26 cellular contexts compared by ENCODE assay signal in the genomic region with DNA sequence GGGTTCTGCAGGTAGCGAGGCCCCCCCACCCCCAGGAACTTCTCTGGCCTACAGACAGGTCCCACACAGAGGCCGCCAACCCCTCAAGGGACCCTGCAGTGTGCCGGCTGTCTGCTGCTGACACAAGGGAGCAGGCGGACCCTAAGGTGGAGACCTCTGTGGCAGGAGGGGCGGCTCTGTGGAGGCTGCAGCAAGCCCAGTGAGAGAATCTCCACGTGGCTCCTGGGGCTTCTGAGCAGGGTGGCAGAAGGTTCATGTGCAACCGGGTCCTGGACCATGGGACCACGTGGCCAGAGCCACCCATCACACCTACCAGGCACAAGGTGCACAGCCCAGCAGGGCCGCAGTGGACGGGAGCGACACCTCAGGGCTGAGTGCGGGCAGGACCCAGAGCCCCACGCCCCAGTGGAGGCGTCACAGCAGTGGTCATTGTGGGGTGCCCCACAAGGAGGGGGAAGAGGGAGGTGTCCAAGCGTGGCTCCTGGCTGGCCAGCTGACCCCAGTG. TPM values are rescaled to one million over a fixed set of nuclear protein-coding genes. Genes with fewer than 3 reads are reported as not detected.
A peak's percentile ranks its signal among the peaks of the same experiment; 100 is the strongest.
DNase-seq lines count a peak whose midpoint lies in the region; ATAC-seq and TF ChIP-seq lines count a peak whose summit lies in the region.
"Had no signal": no experiment of that assay in that cellular context is flagged by ENCODE, and none has a peak within 500 bp of the region (broad histone marks: within the 10 kb centered on the region; RNA-seq: fewer than 3 reads in every experiment).

No MANE protein-coding gene starts in this region.

- POLR2A ChIA-PET in naive thymus-derived CD8-positive, alpha-beta T cell (lab: Charles Lee), result interaction anchor here (0.8 to 2.5 kb wide), 4 partner anchors 27 to 77 kb away, joined by 3 to 7 read pairs (median 4); a partner anchor contains a TSS

- H3K9ac ChIP-seq in neuronal stem cell (ENCODE audit: low read depth, low read length, poor library complexity), result no peak overlapping the region

- no peak overlapping the region for H2AFZ ChIP-seq in neuronal stem cell (ENCODE audit: low read length)

- no peak overlapping the region for H2BK5ac ChIP-seq in neuronal stem cell (ENCODE audit: low read length)

- no peaks in the 10 kb centered on the region for H3K9me3 Mint-ChIP-seq in naive thymus-derived CD8-positive, alpha-beta T cell
- H3K9me3 Mint-ChIP-seq: activated CD4-positive, alpha-beta memory T cell treated with anti-CD3 and anti-CD28 coated beads for 36 hours; activated naive CD8-positive, alpha-beta T cell treated with anti-CD3 and anti-CD28 coated beads, Interleukin-2, amount 50 U/mL, for 24 hours; central memory CD8-positive, alpha-beta T cell; mesothelial cell of epicardium; naive thymus-derived CD4-positive, alpha-beta T cell had no signal

- no peak overlapping the region for H4K8ac ChIP-seq in neuronal stem cell (ENCODE audit: low read depth, low read length)

- H3K14ac ChIP-seq in neuronal stem cell (ENCODE audit: low read length), result no peak overlapping the region

- H3K36me3 ChIP-seq in WERI-Rb-1, result peaks cover 37% of the 10 kb centered on the region
- peaks cover 27 to 37% of the 10 kb centered on the region in 2 donors for H3K36me3 ChIP-seq in neuronal stem cell (replicated peaks in 1 of 2; ENCODE audit: control insufficient read depth in 2 of 2, insufficient read depth in 2 of 2, low read length in 2 of 2)
- peaks cover 0 to 14% of the 10 kb centered on the region in 2 donors for H3K36me3 ChIP-seq in thyroid gland

- no peak overlapping the region for H3K4ac ChIP-seq in neuronal stem cell (ENCODE audit: low read length)

- peaks cover 21% of the 10 kb centered on the region for H3K79me1 ChIP-seq in neuronal stem cell (ENCODE audit: low read depth, low read length)

- H3K36me3 Mint-ChIP-seq in naive thymus-derived CD8-positive, alpha-beta T cell, result peaks cover 0 to 22% (median 0%) of the 10 kb centered on the region in 3 donors

- H3K4me1 ChIP-seq in neuronal stem cell (ENCODE audit: control insufficient read depth in 2 of 2, insufficient read depth in 1 of 2, low read depth in 1 of 2, low read length in 2 of 2) (peaks cover 8 to 13% of the 10 kb centered on the region in 2 donors), thyroid gland (peaks cover 13 to 25% of the 10 kb centered on the region in 2 donors)

- no peak overlapping the region for H2BK120ac ChIP-seq in neuronal stem cell (ENCODE audit: low read depth, low read length)

- H3K27ac ChIP-seq in WERI-Rb-1 (no peak overlapping the region), neuronal stem cell (replicated peaks; ENCODE audit: low read length) (no peak overlapping the region), thyroid gland (no peak overlapping the region)
- H3K27ac ChIP-seq: dorsolateral prefrontal cortex, gastroesophageal sphincter, HL-60 had no signal

- H3K9me3 ChIP-seq in WERI-Rb-1 (ENCODE audit: severe bottlenecking), result no peaks in the 10 kb centered on the region
- no peaks in the 10 kb centered on the region for H3K9me3 ChIP-seq in neuronal stem cell (replicated peaks in 1 of 2; ENCODE audit: control insufficient read depth in 2 of 2, insufficient read depth in 1 of 2, low read depth in 1 of 2, low read length in 2 of 2)
- H3K9me3 ChIP-seq in thyroid gland, result no peaks in the 10 kb centered on the region
- H3K9me3 ChIP-seq: Caco-2, gastroesophageal sphincter had no signal

- no peak overlapping the region for H2BK12ac ChIP-seq in neuronal stem cell (ENCODE audit: low read length)

- WGBS in neuronal stem cell (ENCODE audit: extremely low coverage in 2 of 2, insufficient read length in 2 of 2, insufficient replicate concordance in 1 of 2), 2 donors, result no CpG with 5 or more reads among the region's 15 CpGs
- 90 to 92% methylated on average over 2 to 5 of the region's 15 CpGs for WGBS in thyroid gland, 2 donors

- no peak overlapping the region for H4K91ac ChIP-seq in neuronal stem cell (ENCODE audit: low read depth, low read length, poor library complexity)

- ATAC-seq in Right ventricle myocardium inferior, result no peak
- no peak for ATAC-seq in naive thymus-derived CD8-positive, alpha-beta T cell
- ATAC-seq: activated naive CD8-positive, alpha-beta T cell treated with anti-CD3 and anti-CD28 coated beads, Interleukin-2, amount 50 U/mL, for 24 hours; gastroesophageal sphincter; naive thymus-derived CD4-positive, alpha-beta T cell had no signal

- peaks cover 12 to 25% (median 22%) of the 10 kb centered on the region in 4 donors for H3K4me1 Mint-ChIP-seq in naive thymus-derived CD8-positive, alpha-beta T cell

- intact Hi-C loops in Right ventricle myocardium inferior (cut with DNase I) (no loop called here), cardiac septum (cut with DNase I) (no loop called here), thyroid gland (cut with DNase I) (no loop called here)

- no peak overlapping the region for H3K18ac ChIP-seq in neuronal stem cell (ENCODE audit: low read length)

- H3K27me3 Mint-ChIP-seq in naive thymus-derived CD8-positive, alpha-beta T cell, result no peaks in the 10 kb centered on the region
- H3K27me3 Mint-ChIP-seq: activated CD4-positive, alpha-beta memory T cell treated with anti-CD3 and anti-CD28 coated beads for 36 hours; activated naive CD8-positive, alpha-beta T cell treated with anti-CD3 and anti-CD28 coated beads, Interleukin-2, amount 50 U/mL, for 24 hours; central memory CD8-positive, alpha-beta T cell; naive thymus-derived CD4-positive, alpha-beta T cell had no signal

- peak overlapping the region in 1 of 10 donors; percentile 62 for H3K27ac Mint-ChIP-seq in naive thymus-derived CD8-positive, alpha-beta T cell
- H3K27ac Mint-ChIP-seq: activated naive CD8-positive, alpha-beta T cell treated with anti-CD3 and anti-CD28 coated beads, Interleukin-2, amount 50 U/mL, for 24 hours; mesothelial cell of epicardium had no signal

- H3K4me3 Mint-ChIP-seq in naive thymus-derived CD8-positive, alpha-beta T cell, result no peak overlapping the region
- H3K4me3 Mint-ChIP-seq: activated CD4-positive, alpha-beta memory T cell treated with anti-CD3 and anti-CD28 coated beads for 36 hours; activated naive CD8-positive, alpha-beta T cell treated with anti-CD3 and anti-CD28 coated beads, Interleukin-2, amount 50 U/mL, for 24 hours; central memory CD8-positive, alpha-beta T cell; mesothelial cell of epicardium had no signal

- H3K23ac ChIP-seq in neuronal stem cell (ENCODE audit: low read depth, low read length, poor library complexity), result peak overlapping the region; percentile 65

- DNase-seq in Right ventricle myocardium inferior (ENCODE audit: missing footprints) (peak; percentile 45), cardiac septum (ENCODE audit: low spot score) (no peak), WERI-Rb-1 (peak; percentile 9), neuronal stem cell (ENCODE audit: low spot score) (no peak), MV-4-11 (lab: John Stamatoyannopoulos, UW) (no peak), thyroid gland (no peak)
- DNase-seq in naive thymus-derived CD8-positive, alpha-beta T cell, result no peak
- DNase-seq: activated CD4-positive, alpha-beta memory T cell treated with anti-CD3 and anti-CD28 coated beads for 36 hours; activated gamma-delta T cell; activated naive CD8-positive, alpha-beta T cell treated with anti-CD3 and anti-CD28 coated beads, Interleukin-2, amount 50 U/mL, for 24 hours; C1 segment of cervical spinal cord; DND-41; naive thymus-derived CD4-positive, alpha-beta T cell; NCI-H1048; NCI-H1694 treated with DMSO at 0.1 percent for 48 hours; NCI-H510A; occipital lobe; OCI-M1; trophoblast cell had no signal

- TF ChIP-seq CTCF in WERI-Rb-1 (IDR thresholded peaks at IDR 0.05; ENCODE audit: low read depth, low read length), result no peak
- TF ChIP-seq CTCF in thyroid gland (IDR thresholded peaks at IDR 0.05), result no peak

- H3K4me3 ChIP-seq in WERI-Rb-1 (ENCODE audit: low read depth, low read length) (no peak overlapping the region), neuronal stem cell (ENCODE audit: low read length in 2 of 2) (no peak overlapping the region), thyroid gland (replicated peaks in 1 of 3) (no peak overlapping the region)
- H3K4me3 ChIP-seq: dorsolateral prefrontal cortex, gastroesophageal sphincter, smooth muscle cell had no signal

- H2BK15ac ChIP-seq in neuronal stem cell (ENCODE audit: low read length), result no peak overlapping the region

- TF ChIP-seq POLR2A in thyroid gland (IDR thresholded peaks at IDR 0.05), result no peak

- H3K4me2 ChIP-seq in neuronal stem cell (ENCODE audit: insufficient read depth, low read length, poor library complexity, severe bottlenecking), result no peak overlapping the region
- H3K4me2 ChIP-seq: smooth muscle cell had no signal

- no peak overlapping the region for H2AK5ac ChIP-seq in neuronal stem cell (ENCODE audit: low read depth, low read length)

- H3K27me3 ChIP-seq in WERI-Rb-1 (ENCODE audit: insufficient read depth, low read depth, severe bottlenecking) (no peaks in the 10 kb centered on the region), neuronal stem cell (ENCODE audit: control insufficient read depth in 3 of 3, insufficient read depth in 3 of 3, low read depth in 1 of 3, low read length in 3 of 3) (no peaks in the 10 kb centered on the region), thyroid gland (no peaks in the 10 kb centered on the region)
- H3K27me3 ChIP-seq: dorsolateral prefrontal cortex, gastroesophageal sphincter had no signal

RNA-seq across cellular contexts. Expression of a gene that starts 4.3 kb away (rescaled TPM):
- 34.2 TPM for total RNA-seq in Right ventricle myocardium inferior
- 40.3 TPM for total RNA-seq in cardiac septum
- polyA plus RNA-seq in neuronal stem cell (2013, experiment 1 of 2), result 8.8 TPM
- polyA plus RNA-seq in neuronal stem cell (2013, experiment 2 of 2), result 8.0 TPM
- 100 to 1,000 TPM; 106 to 108 TPM for total RNA-seq in naive thymus-derived CD8-positive, alpha-beta T cell
- 10 to 100 TPM; 60.1 to 92.1 (median 80.9) TPM for polyA plus RNA-seq in naive thymus-derived CD8-positive, alpha-beta T cell
- total RNA-seq in thyroid gland, result 10 to 100 TPM; 43.6 to 52.1 (median 46.7) TPM

RNA-seq across cellular contexts. Expression of a gene that starts 4.3 kb away (rescaled TPM):
- total RNA-seq in Right ventricle myocardium inferior (15.1 TPM), cardiac septum (16.7 TPM), thyroid gland (10 to 100 TPM; 27.7 to 36.3 (median 30.0) TPM)
- polyA plus RNA-seq in neuronal stem cell (2013, experiment 1 of 2), result 11.0 TPM
- polyA plus RNA-seq in neuronal stem cell (2013, experiment 2 of 2), result 11.0 TPM
- 10 to 100 TPM; 52.6 to 53.9 TPM for total RNA-seq in naive thymus-derived CD8-positive, alpha-beta T cell
- 10 to 100 TPM; 42.3 to 73.8 (median 47.1) TPM for polyA plus RNA-seq in naive thymus-derived CD8-positive, alpha-beta T cell

RNA-seq across cellular contexts. Expression of a gene that starts 7.1 kb away (rescaled TPM):
- total RNA-seq in Right ventricle myocardium inferior, result 1.0 TPM
- total RNA-seq in cardiac septum, result not detected
- 0.70 TPM for polyA plus RNA-seq in neuronal stem cell (2013, experiment 1 of 2)
- 0.90 TPM for polyA plus RNA-seq in neuronal stem cell (2013, experiment 2 of 2)
- 1 to 10 TPM in 1 of 2 experiments, under 1 TPM in 1; 0.96 to 1.1 TPM for total RNA-seq in naive thymus-derived CD8-positive, alpha-beta T cell
- polyA plus RNA-seq in naive thymus-derived CD8-positive, alpha-beta T cell, result under 1 TPM in 2 of 3 donors, not detected in 1; 0.22 to 0.84 TPM
- total RNA-seq in thyroid gland, result 10 to 100 TPM in 2 of 4 donors, 1 to 10 TPM in 2; 6.7 to 15.5 (median 10.5) TPM
- total RNA-seq: activated CD4-positive, alpha-beta memory T cell treated with anti-CD3 and anti-CD28 coated beads for 36 hours; Caco-2; mesothelial cell of epicardium; occipital lobe had no signal

RNA-seq across cellular contexts. Expression of a gene that starts 32.9 kb away (rescaled TPM):
- total RNA-seq in Right ventricle myocardium inferior (1.6 TPM), cardiac septum (5.0 TPM), thyroid gland (10 to 100 TPM in 2 of 4 donors, 1 to 10 TPM in 2; 8.7 to 25.0 (median 11.5) TPM)
- 3.2 TPM for polyA plus RNA-seq in neuronal stem cell (2013, experiment 1 of 2)
- 2.9 TPM for polyA plus RNA-seq in neuronal stem cell (2013, experiment 2 of 2)
- 100 to 1,000 TPM in 1 of 2 experiments, 10 to 100 TPM in 1; 95.0 to 104 TPM for total RNA-seq in naive thymus-derived CD8-positive, alpha-beta T cell
- polyA plus RNA-seq in naive thymus-derived CD8-positive, alpha-beta T cell, result 100 to 1,000 TPM; 255 to 292 (median 282) TPM

RNA-seq across cellular contexts. Expression of a gene that starts 36.1 kb away (rescaled TPM):
- total RNA-seq in Right ventricle myocardium inferior (97.4 TPM), cardiac septum (67.8 TPM), thyroid gland (10 to 100 TPM; 26.0 to 55.9 (median 39.3) TPM)
- polyA plus RNA-seq in neuronal stem cell (2013, experiment 1 of 2), result 43.6 TPM
- polyA plus RNA-seq in neuronal stem cell (2013, experiment 2 of 2), result 43.1 TPM
- total RNA-seq in naive thymus-derived CD8-positive, alpha-beta T cell, result 100 to 1,000 TPM; 124 to 134 TPM
- 1 to 10 TPM; 3.8 to 4.8 (median 4.7) TPM for polyA plus RNA-seq in naive thymus-derived CD8-positive, alpha-beta T cell

Comparison
In these comparisons a context has a peak if more than half of its experiments do, and no peak if none do; other contexts are left out.
1. DNase-seq: peak in Right ventricle myocardium inferior (single experiment) and WERI-Rb-1 (single experiment); none in cardiac septum (single experiment), neuronal stem cell (single experiment), MV-4-11 (single experiment), naive thymus-derived CD8-positive, alpha-beta T cell (0 of 10) and thyroid gland (0 of 2).